ENCODE assay signal across 1 cellular context in the genomic region with DNA sequence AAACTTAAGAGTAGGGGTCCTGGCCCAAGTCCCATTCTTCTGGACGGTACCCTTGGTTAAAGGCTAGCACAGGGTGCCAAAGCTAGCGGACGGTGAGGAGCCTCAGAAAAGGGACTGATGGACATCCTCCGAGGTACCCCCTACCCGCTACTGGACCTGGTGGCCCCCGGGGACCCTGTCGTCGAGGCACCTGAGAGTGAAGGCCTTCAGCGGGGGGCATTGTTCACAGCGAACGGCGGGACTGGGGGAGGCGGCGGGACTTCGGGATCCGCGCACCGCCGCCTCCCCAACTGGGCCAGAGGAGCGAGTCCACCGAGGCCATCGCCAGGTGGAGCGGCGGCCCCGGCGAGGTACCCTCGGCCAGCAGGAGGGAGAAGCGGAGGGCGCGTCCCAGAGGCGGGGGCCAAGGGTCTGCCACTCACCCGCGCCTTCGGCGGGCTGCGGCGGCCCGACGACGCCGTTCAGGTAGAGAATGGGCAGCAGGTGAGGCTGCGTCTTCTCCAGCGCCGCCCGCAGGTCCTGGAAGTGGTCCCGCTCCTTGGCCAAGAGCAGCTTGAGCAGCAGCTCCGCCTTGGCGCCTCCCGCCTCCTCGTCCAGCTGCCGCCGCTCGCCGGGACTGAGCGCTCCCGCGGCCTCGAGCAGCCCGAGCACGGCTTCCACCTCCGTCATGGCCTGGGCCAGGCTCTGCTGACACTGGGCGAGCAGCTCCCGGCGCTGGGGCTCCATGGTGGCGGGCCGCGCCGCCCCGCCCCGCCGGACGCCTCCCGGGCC.
TF ChIP-seq lines count a peak whose summit lies in the region.

No MANE protein-coding gene starts in this region.

TF ChIP-seq in K562, 482 proteins besides CTCF, POLR2A, EP300 and RAD21 (continued from another document and continues in another):
- TF ChIP-seq, protein P1, sequence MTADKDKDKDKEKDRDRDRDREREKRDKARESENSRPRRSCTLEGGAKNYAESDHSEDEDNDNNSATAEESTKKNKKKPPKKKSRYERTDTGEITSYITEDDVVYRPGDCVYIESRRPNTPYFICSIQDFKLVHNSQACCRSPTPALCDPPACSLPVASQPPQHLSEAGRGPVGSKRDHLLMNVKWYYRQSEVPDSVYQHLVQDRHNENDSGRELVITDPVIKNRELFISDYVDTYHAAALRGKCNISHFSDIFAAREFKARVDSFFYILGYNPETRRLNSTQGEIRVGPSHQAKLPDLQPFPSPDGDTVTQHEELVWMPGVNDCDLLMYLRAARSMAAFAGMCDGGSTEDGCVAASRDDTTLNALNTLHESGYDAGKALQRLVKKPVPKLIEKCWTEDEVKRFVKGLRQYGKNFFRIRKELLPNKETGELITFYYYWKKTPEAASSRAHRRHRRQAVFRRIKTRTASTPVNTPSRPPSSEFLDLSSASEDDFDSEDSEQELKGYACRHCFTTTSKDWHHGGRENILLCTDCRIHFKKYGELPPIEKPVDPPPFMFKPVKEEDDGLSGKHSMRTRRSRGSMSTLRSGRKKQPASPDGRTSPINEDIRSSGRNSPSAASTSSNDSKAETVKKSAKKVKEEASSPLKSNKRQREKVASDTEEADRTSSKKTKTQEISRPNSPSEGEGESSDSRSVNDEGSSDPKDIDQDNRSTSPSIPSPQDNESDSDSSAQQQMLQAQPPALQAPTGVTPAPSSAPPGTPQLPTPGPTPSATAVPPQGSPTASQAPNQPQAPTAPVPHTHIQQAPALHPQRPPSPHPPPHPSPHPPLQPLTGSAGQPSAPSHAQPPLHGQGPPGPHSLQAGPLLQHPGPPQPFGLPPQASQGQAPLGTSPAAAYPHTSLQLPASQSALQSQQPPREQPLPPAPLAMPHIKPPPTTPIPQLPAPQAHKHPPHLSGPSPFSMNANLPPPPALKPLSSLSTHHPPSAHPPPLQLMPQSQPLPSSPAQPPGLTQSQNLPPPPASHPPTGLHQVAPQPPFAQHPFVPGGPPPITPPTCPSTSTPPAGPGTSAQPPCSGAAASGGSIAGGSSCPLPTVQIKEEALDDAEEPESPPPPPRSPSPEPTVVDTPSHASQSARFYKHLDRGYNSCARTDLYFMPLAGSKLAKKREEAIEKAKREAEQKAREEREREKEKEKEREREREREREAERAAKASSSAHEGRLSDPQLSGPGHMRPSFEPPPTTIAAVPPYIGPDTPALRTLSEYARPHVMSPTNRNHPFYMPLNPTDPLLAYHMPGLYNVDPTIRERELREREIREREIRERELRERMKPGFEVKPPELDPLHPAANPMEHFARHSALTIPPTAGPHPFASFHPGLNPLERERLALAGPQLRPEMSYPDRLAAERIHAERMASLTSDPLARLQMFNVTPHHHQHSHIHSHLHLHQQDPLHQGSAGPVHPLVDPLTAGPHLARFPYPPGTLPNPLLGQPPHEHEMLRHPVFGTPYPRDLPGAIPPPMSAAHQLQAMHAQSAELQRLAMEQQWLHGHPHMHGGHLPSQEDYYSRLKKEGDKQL (CRISPR knock-in tag; IDR thresholded peaks at IDR 0.05; ENCODE audit: borderline replicate concordance): no peak
- TF ChIP-seq, protein P2, sequence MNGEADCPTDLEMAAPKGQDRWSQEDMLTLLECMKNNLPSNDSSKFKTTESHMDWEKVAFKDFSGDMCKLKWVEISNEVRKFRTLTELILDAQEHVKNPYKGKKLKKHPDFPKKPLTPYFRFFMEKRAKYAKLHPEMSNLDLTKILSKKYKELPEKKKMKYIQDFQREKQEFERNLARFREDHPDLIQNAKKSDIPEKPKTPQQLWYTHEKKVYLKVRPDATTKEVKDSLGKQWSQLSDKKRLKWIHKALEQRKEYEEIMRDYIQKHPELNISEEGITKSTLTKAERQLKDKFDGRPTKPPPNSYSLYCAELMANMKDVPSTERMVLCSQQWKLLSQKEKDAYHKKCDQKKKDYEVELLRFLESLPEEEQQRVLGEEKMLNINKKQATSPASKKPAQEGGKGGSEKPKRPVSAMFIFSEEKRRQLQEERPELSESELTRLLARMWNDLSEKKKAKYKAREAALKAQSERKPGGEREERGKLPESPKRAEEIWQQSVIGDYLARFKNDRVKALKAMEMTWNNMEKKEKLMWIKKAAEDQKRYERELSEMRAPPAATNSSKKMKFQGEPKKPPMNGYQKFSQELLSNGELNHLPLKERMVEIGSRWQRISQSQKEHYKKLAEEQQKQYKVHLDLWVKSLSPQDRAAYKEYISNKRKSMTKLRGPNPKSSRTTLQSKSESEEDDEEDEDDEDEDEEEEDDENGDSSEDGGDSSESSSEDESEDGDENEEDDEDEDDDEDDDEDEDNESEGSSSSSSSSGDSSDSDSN (IDR thresholded peaks at IDR 0.05; ENCODE audit: borderline replicate concordance in 1 of 2, low read depth in 2 of 2, low read length in 2 of 2): peak in 1 of 2 experiments; percentile 67; a peak in 1 of 4 replicates
- TF ChIP-seq ZNF263 (CRISPR knock-in tag; IDR thresholded peaks at IDR 0.05; ENCODE audit: borderline replicate concordance): peak; percentile 61; the same call in 1 of the 2 replicates
- TF ChIP-seq KLF6 (CRISPR knock-in tag; IDR thresholded peaks at IDR 0.05; ENCODE audit: borderline replicate concordance): no peak
- no peak for TF ChIP-seq CC2D1A (IDR thresholded peaks at IDR 0.05)
- TF ChIP-seq GABPA (tag; conservative IDR thresholded peaks at IDR 0.05; ENCODE audit: low read depth): no peak
- 0 out of 2 replicates have a peak, but pooled peaks have one; percentile 25 for TF ChIP-seq NR2C2 (CRISPR knock-in tag; IDR thresholded peaks at IDR 0.05)
- peak; percentile 5; the same call in 1 of the 2 replicates for TF ChIP-seq NR2C2 (tag; IDR thresholded peaks at IDR 0.05)
- TF ChIP-seq, protein P3, sequence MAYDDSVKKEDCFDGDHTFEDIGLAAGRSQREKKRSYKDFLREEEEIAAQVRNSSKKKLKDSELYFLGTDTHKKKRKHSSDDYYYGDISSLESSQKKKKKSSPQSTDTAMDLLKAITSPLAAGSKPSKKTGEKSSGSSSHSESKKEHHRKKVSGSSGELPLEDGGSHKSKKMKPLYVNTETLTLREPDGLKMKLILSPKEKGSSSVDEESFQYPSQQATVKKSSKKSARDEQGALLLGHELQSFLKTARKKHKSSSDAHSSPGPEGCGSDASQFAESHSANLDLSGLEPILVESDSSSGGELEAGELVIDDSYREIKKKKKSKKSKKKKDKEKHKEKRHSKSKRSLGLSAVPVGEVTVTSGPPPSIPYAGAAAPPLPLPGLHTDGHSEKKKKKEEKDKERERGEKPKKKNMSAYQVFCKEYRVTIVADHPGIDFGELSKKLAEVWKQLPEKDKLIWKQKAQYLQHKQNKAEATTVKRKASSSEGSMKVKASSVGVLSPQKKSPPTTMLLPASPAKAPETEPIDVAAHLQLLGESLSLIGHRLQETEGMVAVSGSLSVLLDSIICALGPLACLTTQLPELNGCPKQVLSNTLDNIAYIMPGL (CRISPR knock-in tag; IDR thresholded peaks at IDR 0.05): peak; percentile 81
- no peak for TF ChIP-seq ZNF143 (CRISPR knock-in tag; IDR thresholded peaks at IDR 0.05)
- no peak for TF ChIP-seq KHSRP (IDR thresholded peaks at IDR 0.05)
- no peak for TF ChIP-seq RFX5 (IDR thresholded peaks at IDR 0.05; ENCODE audit: low read depth, low read length)
- TF ChIP-seq AFF4 (CRISPR knock-in tag; IDR thresholded peaks at IDR 0.05): peak; percentile 46
- TF ChIP-seq CHD1 (IDR thresholded peaks at IDR 0.05; ENCODE audit: low read length): peak; percentile 39
- no peak for TF ChIP-seq MCM5 (IDR thresholded peaks at IDR 0.05; ENCODE audit: low read depth)
- peak; percentile 41 for TF ChIP-seq PCBP1 (IDR thresholded peaks at IDR 0.05; ENCODE audit: low read depth, low read length, poor library complexity, severe bottlenecking)
- TF ChIP-seq MBD2 (IDR thresholded peaks at IDR 0.05; ENCODE audit: borderline replicate concordance, low read depth): 0 out of 2 replicates have a peak, but pooled peaks have one; percentile 36
- TF ChIP-seq SMARCB1 (IDR thresholded peaks at IDR 0.05; ENCODE audit: insufficient read length, low read depth): no peak
- no peak for TF ChIP-seq ZBTB17 (CRISPR knock-in tag; IDR thresholded peaks at IDR 0.05)
- 0 out of 2 replicates have a peak, but pooled peaks have one; percentile 28 for TF ChIP-seq FOXP1 (CRISPR knock-in tag; IDR thresholded peaks at IDR 0.05)
- TF ChIP-seq ZNF347 (CRISPR knock-in tag; IDR thresholded peaks at IDR 0.05; ENCODE audit: low read depth): no peak
- peak; percentile 23 for TF ChIP-seq RBBP5 (IDR thresholded peaks at IDR 0.05; ENCODE audit: borderline replicate concordance, insufficient read depth, low read length, poor library complexity, severe bottlenecking)
- no peak for TF ChIP-seq RHOXF2B (CRISPR knock-in tag; conservative IDR thresholded peaks at IDR 0.05)
- TF ChIP-seq ETS2 (tag; IDR thresholded peaks at IDR 0.05; ENCODE audit: borderline replicate concordance, poor library complexity, severe bottlenecking): no peak
- TF ChIP-seq, protein P4, sequence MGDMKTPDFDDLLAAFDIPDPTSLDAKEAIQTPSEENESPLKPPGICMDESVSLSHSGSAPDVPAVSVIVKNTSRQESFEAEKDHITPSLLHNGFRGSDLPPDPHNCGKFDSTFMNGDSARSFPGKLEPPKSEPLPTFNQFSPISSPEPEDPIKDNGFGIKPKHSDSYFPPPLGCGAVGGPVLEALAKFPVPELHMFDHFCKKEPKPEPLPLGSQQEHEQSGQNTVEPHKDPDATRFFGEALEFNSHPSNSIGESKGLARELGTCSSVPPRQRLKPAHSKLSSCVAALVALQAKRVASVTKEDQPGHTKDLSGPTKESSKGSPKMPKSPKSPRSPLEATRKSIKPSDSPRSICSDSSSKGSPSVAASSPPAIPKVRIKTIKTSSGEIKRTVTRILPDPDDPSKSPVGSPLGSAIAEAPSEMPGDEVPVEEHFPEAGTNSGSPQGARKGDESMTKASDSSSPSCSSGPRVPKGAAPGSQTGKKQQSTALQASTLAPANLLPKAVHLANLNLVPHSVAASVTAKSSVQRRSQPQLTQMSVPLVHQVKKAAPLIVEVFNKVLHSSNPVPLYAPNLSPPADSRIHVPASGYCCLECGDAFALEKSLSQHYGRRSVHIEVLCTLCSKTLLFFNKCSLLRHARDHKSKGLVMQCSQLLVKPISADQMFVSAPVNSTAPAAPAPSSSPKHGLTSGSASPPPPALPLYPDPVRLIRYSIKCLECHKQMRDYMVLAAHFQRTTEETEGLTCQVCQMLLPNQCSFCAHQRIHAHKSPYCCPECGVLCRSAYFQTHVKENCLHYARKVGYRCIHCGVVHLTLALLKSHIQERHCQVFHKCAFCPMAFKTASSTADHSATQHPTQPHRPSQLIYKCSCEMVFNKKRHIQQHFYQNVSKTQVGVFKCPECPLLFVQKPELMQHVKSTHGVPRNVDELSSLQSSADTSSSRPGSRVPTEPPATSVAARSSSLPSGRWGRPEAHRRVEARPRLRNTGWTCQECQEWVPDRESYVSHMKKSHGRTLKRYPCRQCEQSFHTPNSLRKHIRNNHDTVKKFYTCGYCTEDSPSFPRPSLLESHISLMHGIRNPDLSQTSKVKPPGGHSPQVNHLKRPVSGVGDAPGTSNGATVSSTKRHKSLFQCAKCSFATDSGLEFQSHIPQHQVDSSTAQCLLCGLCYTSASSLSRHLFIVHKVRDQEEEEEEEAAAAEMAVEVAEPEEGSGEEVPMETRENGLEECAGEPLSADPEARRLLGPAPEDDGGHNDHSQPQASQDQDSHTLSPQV (IDR thresholded peaks at IDR 0.05): peak; percentile 44; the same call in 1 of the 2 replicates
- TF ChIP-seq, protein P5, sequence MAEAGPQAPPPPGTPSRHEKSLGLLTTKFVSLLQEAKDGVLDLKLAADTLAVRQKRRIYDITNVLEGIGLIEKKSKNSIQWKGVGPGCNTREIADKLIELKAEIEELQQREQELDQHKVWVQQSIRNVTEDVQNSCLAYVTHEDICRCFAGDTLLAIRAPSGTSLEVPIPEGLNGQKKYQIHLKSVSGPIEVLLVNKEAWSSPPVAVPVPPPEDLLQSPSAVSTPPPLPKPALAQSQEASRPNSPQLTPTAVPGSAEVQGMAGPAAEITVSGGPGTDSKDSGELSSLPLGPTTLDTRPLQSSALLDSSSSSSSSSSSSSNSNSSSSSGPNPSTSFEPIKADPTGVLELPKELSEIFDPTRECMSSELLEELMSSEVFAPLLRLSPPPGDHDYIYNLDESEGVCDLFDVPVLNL (CRISPR knock-in tag; IDR thresholded peaks at IDR 0.05; ENCODE audit: low read depth): peak; percentile 38; the same call in 1 of the 2 replicates
- TF ChIP-seq ZNF764 (CRISPR knock-in tag; IDR thresholded peaks at IDR 0.05; ENCODE audit: low read depth): no peak
- TF ChIP-seq E2F8 (IDR thresholded peaks at IDR 0.05; ENCODE audit: low read depth, partially characterized antibody): no peak
- TF ChIP-seq HDAC1 (IDR thresholded peaks at IDR 0.05): peak in 1 of 2 experiments; percentile 47; a peak in 1 of 4 replicates
- TF ChIP-seq KDM5B (IDR thresholded peaks at IDR 0.05; ENCODE audit: insufficient replicate concordance, low read depth, low read length): peak; percentile 69
